Comparison of ENCODE assay signal across 8 cellular contexts in the genomic region with DNA sequence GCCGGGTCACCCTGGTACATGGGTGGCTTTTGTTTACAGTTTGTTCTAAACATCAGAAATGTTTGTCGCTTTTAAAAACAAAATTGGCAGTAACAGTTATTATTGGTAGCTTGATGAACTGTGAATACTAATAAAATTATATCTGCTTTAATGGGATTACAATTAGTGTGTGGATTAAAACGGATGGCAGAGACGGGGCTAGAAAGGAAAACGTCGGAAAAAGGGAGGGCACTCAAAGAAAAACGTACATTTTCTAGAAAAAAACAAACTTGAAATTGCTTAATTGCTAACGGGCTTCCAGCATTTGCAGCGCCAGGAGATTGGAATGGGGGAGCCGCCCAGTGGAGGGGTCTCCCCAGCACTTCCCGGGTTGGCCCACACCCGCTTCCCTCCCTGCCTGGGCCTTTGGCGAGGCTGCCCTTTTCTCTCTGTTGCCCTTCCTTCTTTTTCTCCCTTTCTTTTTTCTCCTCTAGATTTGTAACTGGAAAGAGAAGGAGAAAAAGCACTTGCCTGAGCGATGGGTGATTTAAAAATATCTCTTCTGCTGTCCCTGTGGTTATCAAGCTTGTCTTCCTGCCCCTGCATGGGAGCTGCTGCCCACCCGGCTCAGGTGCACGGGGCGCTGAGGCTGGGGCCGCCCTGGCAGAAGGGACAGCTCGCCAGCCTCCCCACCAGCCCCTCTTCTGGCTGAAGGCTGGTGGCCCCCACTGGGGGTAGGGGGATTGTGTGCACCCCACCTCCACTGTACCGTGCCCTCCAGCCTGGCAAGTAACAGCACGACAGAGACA. TPM values are rescaled to one million over a fixed set of nuclear protein-coding genes. Genes with fewer than 3 reads are reported as not detected.
DNase-seq lines count a peak whose midpoint lies in the region; ATAC-seq and TF ChIP-seq lines count a peak whose summit lies in the region.

No MANE protein-coding gene starts in this region.

- TF ChIP-seq CTCF in breast epithelium (IDR thresholded peaks at IDR 0.05), result no peak
- TF ChIP-seq CTCF in liver (IDR thresholded peaks at IDR 0.05; ENCODE audit: low read depth, low read length, missing input control), result no peak
- TF ChIP-seq CTCF in suprapubic skin (IDR thresholded peaks at IDR 0.05), result no peak
- TF ChIP-seq CTCF in mucosa of descending colon (IDR thresholded peaks at IDR 0.05), result no peak

- no peak for TF ChIP-seq EP300 in suprapubic skin (IDR thresholded peaks at IDR 0.05)

- DNase-seq in Jurkat, Clone E6-1 (ENCODE audit: low read depth, low spot score), result no peak
- DNase-seq in breast epithelium (ENCODE audit: low spot score in 2 of 2) (no peak), suprapubic skin (ENCODE audit: low spot score in 2 of 2) (no peak), NOMO-1 treated with dmso at 0.1 percent for 144 hours (lab: John Stamatoyannopoulos, UW; ENCODE audit: unreplicated experiment) (no peak), mucosa of descending colon (no peak)
- DNase-seq in activated effector memory CD4-positive, alpha-beta T cell treated with Interleukin-2 at 50 U/mL for 16 hours, result no peak

- H3K27me3 ChIP-seq in breast epithelium (no peaks in the 10 kb centered on the region), liver (ENCODE audit: control insufficient read depth in 4 of 4, insufficient read depth in 4 of 4, low read length in 3 of 4) (no peaks in the 10 kb centered on the region), suprapubic skin (no peaks in the 10 kb centered on the region)

- H3K27ac ChIP-seq in breast epithelium, result peak overlapping the region; percentile 90 to 92
- peak overlapping the region; percentile 85 to 88 for H3K27ac ChIP-seq in liver (ENCODE audit: low read depth in 1 of 2, low read length in 2 of 2)
- peak overlapping the region; percentile 96 for H3K27ac ChIP-seq in suprapubic skin

- H3K4me1 ChIP-seq in breast epithelium (peaks cover 6 to 9% of the 10 kb centered on the region in 2 donors), liver (ENCODE audit: control insufficient read depth in 4 of 4, insufficient read depth in 4 of 4, low read length in 3 of 4) (peaks cover 6 to 31% (median 18%) of the 10 kb centered on the region in 4 donors), suprapubic skin (peaks cover 74% of the 10 kb centered on the region), mucosa of descending colon (ENCODE audit: low read depth) (peaks cover 23% of the 10 kb centered on the region)

- H3K4me3 ChIP-seq in Jurkat, Clone E6-1 (ENCODE audit: low read length), result peak overlapping the region; percentile 57
- H3K4me3 ChIP-seq in breast epithelium (peak overlapping the region; percentile 60 to 90 (median 82)), liver (ENCODE audit: low read depth in 1 of 3, low read length in 3 of 3) (peak overlapping the region in 2 of 3 donors; percentile 65 to 94), suprapubic skin (peak overlapping the region; percentile 86), mucosa of descending colon (no peak overlapping the region)

- intact Hi-C loops in breast epithelium (cut with DNase I; ENCODE audit: low total_unique reads), result no loop called here
- intact Hi-C loops in mucosa of descending colon (cut with DNase I, micrococcal nuclease), result no loop called here

- H3K9me3 ChIP-seq in breast epithelium (no peaks in the 10 kb centered on the region), liver (ENCODE audit: control insufficient read depth in 4 of 4, low read length in 3 of 4) (no peaks in the 10 kb centered on the region), suprapubic skin (no peaks in the 10 kb centered on the region), mucosa of descending colon (no peaks in the 10 kb centered on the region)

- peak overlapping the region; percentile 49 to 51 for H3K9ac ChIP-seq in liver (ENCODE audit: low read depth in 1 of 2, low read length in 2 of 2)

- TF ChIP-seq RAD21 in liver (IDR thresholded peaks at IDR 0.05), result no peak

- TF ChIP-seq POLR2A in breast epithelium (IDR thresholded peaks at IDR 0.05) (no peak), suprapubic skin (IDR thresholded peaks at IDR 0.05) (no peak)

- ATAC-seq in GM19328 (IDR thresholded peaks at IDR 0.05; ENCODE audit: unreplicated experiment) (no peak), mucosa of descending colon (no peak)

- WGBS in liver, result 55% methylated on average over 21 of the region's 21 CpGs
- WGBS in suprapubic skin, result 28% methylated on average over 20 of the region's 21 CpGs

- H3K36me3 ChIP-seq in breast epithelium, result no peaks in the 10 kb centered on the region
- H3K36me3 ChIP-seq in liver (ENCODE audit: control insufficient read depth in 4 of 4, insufficient read depth in 3 of 4, low read depth in 1 of 4, low read length in 3 of 4), result no peaks in the 10 kb centered on the region
- H3K36me3 ChIP-seq in suprapubic skin, result no peaks in the 10 kb centered on the region
- H3K36me3 ChIP-seq in mucosa of descending colon (ENCODE audit: low read depth), result no peaks in the 10 kb centered on the region

TF ChIP-seq in liver, 16 proteins besides CTCF, POLR2A, EP300 and RAD21:
- TF ChIP-seq, protein P1, sequence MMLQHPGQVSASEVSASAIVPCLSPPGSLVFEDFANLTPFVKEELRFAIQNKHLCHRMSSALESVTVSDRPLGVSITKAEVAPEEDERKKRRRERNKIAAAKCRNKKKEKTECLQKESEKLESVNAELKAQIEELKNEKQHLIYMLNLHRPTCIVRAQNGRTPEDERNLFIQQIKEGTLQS (IDR thresholded peaks at IDR 0.05), result no peak
- TF ChIP-seq HNF4G (IDR thresholded peaks at IDR 0.05) (no peak), YY1 (IDR thresholded peaks at IDR 0.05) (no peak), TAF1 (conservative IDR thresholded peaks at IDR 0.05) (no peak)

RNA-seq across cellular contexts. Expression of gene BAHCC1, which starts 5.9 kb away (rescaled TPM):
- polyA plus RNA-seq in Jurkat, Clone E6-1 (2012; ENCODE audit: insufficient read depth, insufficient read length), result 8.7 TPM
- 10 to 100 TPM in 2 of 3 donors, 1 to 10 TPM in 1; 7.4 to 17.0 (median 11.7) TPM for total RNA-seq in breast epithelium
- total RNA-seq in liver, result 1 to 10 TPM; 3.2 to 3.9 TPM
- 1 to 10 TPM in 1 of 2 donors, under 1 TPM in 1; 0.76 to 1.9 TPM for polyA plus RNA-seq in liver
- total RNA-seq in suprapubic skin, result 10 to 100 TPM in 2 of 4 donors, 1 to 10 TPM in 2; 4.5 to 19.3 (median 12.2) TPM
- 10 to 100 TPM; 14.0 to 27.4 (median 16.5) TPM for total RNA-seq in mucosa of descending colon
